Comparison of ENCODE assay signal across 9 cellular contexts in the genomic region with DNA sequence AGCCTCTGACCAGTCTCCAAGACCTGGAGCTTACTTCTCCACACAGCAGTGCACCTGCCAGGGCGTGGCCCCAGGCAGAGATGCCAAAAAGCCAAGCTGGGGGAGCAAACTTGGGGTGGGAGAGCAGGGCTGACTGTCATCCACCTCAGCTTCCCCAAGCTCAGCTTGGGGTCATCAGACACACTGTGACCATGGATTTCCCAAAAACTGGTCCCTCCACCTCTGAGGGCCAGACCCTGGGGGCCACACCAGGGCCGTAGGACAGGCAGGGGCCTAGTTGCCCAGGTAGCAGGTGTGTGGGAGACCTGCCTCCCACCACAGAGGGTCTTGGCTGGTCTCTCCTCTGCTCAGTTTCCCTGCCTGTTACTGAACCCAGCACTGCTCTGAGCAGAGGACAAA. TPM values are rescaled to one million over a fixed set of nuclear protein-coding genes. Genes with fewer than 3 reads are reported as not detected.
DNase-seq lines count a peak whose midpoint lies in the region; ATAC-seq, FAIRE-seq and TF ChIP-seq lines count a peak whose summit lies in the region.
"Had no signal": no experiment of that assay in that cellular context is flagged by ENCODE, and none has a peak within 500 bp of the region (broad histone marks: within the 10 kb centered on the region; RNA-seq: fewer than 3 reads in every experiment).

No MANE protein-coding gene starts in this region.

- H3K9me3 Mint-ChIP-seq in CD4-positive, CD25-positive, alpha-beta regulatory T cell = no peaks in the 10 kb centered on the region

- H3K27ac Mint-ChIP-seq in CD4-positive, CD25-positive, alpha-beta regulatory T cell = no peak overlapping the region

- FAIRE-seq in RCC 7860 (lab: Jason Lieb, UNC) (no peak), GM19239 (lab: Jason Lieb, UNC) (no peak)

- H3K9me3 ChIP-seq in CD4-positive, CD25-positive, alpha-beta regulatory T cell (ENCODE audit: control insufficient read depth in 2 of 2, low read length in 2 of 2) = no peaks in the 10 kb centered on the region
- H3K9me3 ChIP-seq in SJCRH30 (replicated peaks) = no peaks in the 10 kb centered on the region
- H3K9me3 ChIP-seq in parathyroid adenoma (ENCODE audit: control insufficient read depth, low read length) = no peaks in the 10 kb centered on the region

- ATAC-seq in CD4-positive, CD25-positive, alpha-beta regulatory T cell (ENCODE audit: low read depth in 2 of 2) = no peak

- H3K36me3 ChIP-seq in CD4-positive, CD25-positive, alpha-beta regulatory T cell (ENCODE audit: control insufficient read depth, insufficient read depth, low read length) = no peaks in the 10 kb centered on the region
- no peaks in the 10 kb centered on the region for H3K36me3 ChIP-seq in SJCRH30
- H3K36me3 ChIP-seq in parathyroid adenoma (ENCODE audit: control insufficient read depth, insufficient read depth, low read length) = no peaks in the 10 kb centered on the region

- no peak overlapping the region for H3K4me3 ChIP-seq in CD4-positive, CD25-positive, alpha-beta regulatory T cell (ENCODE audit: low read depth, low read length)
- H3K4me3 ChIP-seq in SJCRH30 (peak overlapping the region; percentile 66), fibroblast of villous mesenchyme (ENCODE audit: low read depth, low read length) (peak overlapping the region; percentile 60), parathyroid adenoma (ENCODE audit: low read depth, low read length) (peak overlapping the region; percentile 74)

- no peak for DNase-seq in CD4-positive, CD25-positive, alpha-beta regulatory T cell
- DNase-seq in SJCRH30 (no peak), fibroblast of villous mesenchyme (ENCODE audit: low read depth) (no peak), RCC 7860 (ENCODE audit: low spot score) (no peak), NCI-H1694 treated with DMSO at 0.1 percent for 48 hours (lab: John Stamatoyannopoulos, UW) (no peak), GM19239 (ENCODE audit: insufficient read length, low spot score) (no peak)
- DNase-seq in stimulated activated CD4-positive, alpha-beta T cell treated with anti-CD3 and anti-CD28 coated beads, Interleukin-4, amount 100 ng/mL, for 4 hours = no peak
- DNase-seq: activated effector memory CD4-positive, alpha-beta T cell treated with Interleukin-2 at 50 U/mL for 16 hours had no signal

- peaks cover 11% of the 10 kb centered on the region for H3K4me1 ChIP-seq in CD4-positive, CD25-positive, alpha-beta regulatory T cell (ENCODE audit: control insufficient read depth, insufficient read depth, low read length, poor library complexity, severe bottlenecking)
- H3K4me1 ChIP-seq in SJCRH30 (peaks cover 31% of the 10 kb centered on the region), parathyroid adenoma (peaks cover 5% of the 10 kb centered on the region)

- peak overlapping the region in 3 of 4 donors; percentile 40 to 75 (median 58) for H3K4me3 Mint-ChIP-seq in CD4-positive, CD25-positive, alpha-beta regulatory T cell

- peaks cover 2% of the 10 kb centered on the region for H3K79me2 ChIP-seq in parathyroid adenoma

- H3K27me3 Mint-ChIP-seq in CD4-positive, CD25-positive, alpha-beta regulatory T cell = peaks cover 8% of the 10 kb centered on the region

- H3K9ac ChIP-seq in parathyroid adenoma = no peak overlapping the region

- no peak for TF ChIP-seq CTCF in fibroblast of villous mesenchyme (IDR thresholded peaks at IDR 0.05; ENCODE audit: insufficient read depth, low read depth, low read length)
- no peak for TF ChIP-seq CTCF in parathyroid adenoma (IDR thresholded peaks at IDR 0.05)

- H3K4me2 ChIP-seq in parathyroid adenoma (ENCODE audit: low read length) = peak overlapping the region; percentile 84

- H3K27ac ChIP-seq in CD4-positive, CD25-positive, alpha-beta regulatory T cell (ENCODE audit: insufficient read depth, low read length, poor library complexity, severe bottlenecking) = no peak overlapping the region
- H3K27ac ChIP-seq in SJCRH30 (no peak overlapping the region), parathyroid adenoma (no peak overlapping the region)

- H3K36me3 Mint-ChIP-seq in CD4-positive, CD25-positive, alpha-beta regulatory T cell = no peaks in the 10 kb centered on the region

- no peaks in the 10 kb centered on the region for H3K27me3 ChIP-seq in CD4-positive, CD25-positive, alpha-beta regulatory T cell (ENCODE audit: control insufficient read depth, insufficient read depth, low read length)
- H3K27me3 ChIP-seq in SJCRH30 (no peaks in the 10 kb centered on the region), parathyroid adenoma (ENCODE audit: control insufficient read depth, insufficient read depth, low read length) (no peaks in the 10 kb centered on the region)

- peaks cover 0 to 9% (median 0%) of the 10 kb centered on the region in 4 donors for H3K4me1 Mint-ChIP-seq in CD4-positive, CD25-positive, alpha-beta regulatory T cell

- peak overlapping the region; percentile 73 for H2AFZ ChIP-seq in parathyroid adenoma

RNA-seq across cellular contexts. Expression of gene ARVCF, which starts 30.6 kb away (rescaled TPM):
- total RNA-seq in CD4-positive, CD25-positive, alpha-beta regulatory T cell = 2.7 TPM
- under 1 TPM in 3 of 4 donors, not detected in 1; 0.39 to 0.52 (median 0.41) TPM for polyA plus RNA-seq in CD4-positive, CD25-positive, alpha-beta regulatory T cell
- 4.2 and 9.0 TPM in 2 replicates for total RNA-seq in SJCRH30 (2014; rRNA removed; shearing (Covaris generic))
- 6.0 and 8.4 TPM in 2 replicates for total RNA-seq in fibroblast of villous mesenchyme

RNA-seq across cellular contexts. Expression of gene TANGO2, which starts 34.9 kb away (rescaled TPM):
- 43.0 TPM for total RNA-seq in CD4-positive, CD25-positive, alpha-beta regulatory T cell
- polyA plus RNA-seq in CD4-positive, CD25-positive, alpha-beta regulatory T cell = 10 to 100 TPM; 39.5 to 48.4 (median 45.0) TPM
- 8.1 and 9.4 TPM in 2 replicates for total RNA-seq in SJCRH30 (2014; rRNA removed; shearing (Covaris generic))
- 30.2 and 32.5 TPM in 2 replicates for total RNA-seq in fibroblast of villous mesenchyme

RNA-seq across cellular contexts. Expression of gene TXNRD2, which starts 44.4 kb away (rescaled TPM):
- 25.7 TPM for total RNA-seq in CD4-positive, CD25-positive, alpha-beta regulatory T cell
- 10 to 100 TPM; 11.3 to 12.4 (median 11.7) TPM for polyA plus RNA-seq in CD4-positive, CD25-positive, alpha-beta regulatory T cell
- total RNA-seq in SJCRH30 (2014; rRNA removed; shearing (Covaris generic)) = 17.0 and 17.2 TPM in 2 replicates
- total RNA-seq in fibroblast of villous mesenchyme = 34.8 and 39.3 TPM in 2 replicates

RNA-seq across cellular contexts. Expression of gene COMT, which starts 44.4 kb away (rescaled TPM):
- total RNA-seq in CD4-positive, CD25-positive, alpha-beta regulatory T cell = 27.3 TPM
- polyA plus RNA-seq in CD4-positive, CD25-positive, alpha-beta regulatory T cell = 100 to 1,000 TPM in 1 of 4 donors, 10 to 100 TPM in 3; 89.2 to 106 (median 94.5) TPM
- 69.2 and 74.6 TPM in 2 replicates for total RNA-seq in SJCRH30 (2014; rRNA removed; shearing (Covaris generic))
- total RNA-seq in fibroblast of villous mesenchyme = 173 and 236 TPM in 2 replicates
